In the genomic region with DNA sequence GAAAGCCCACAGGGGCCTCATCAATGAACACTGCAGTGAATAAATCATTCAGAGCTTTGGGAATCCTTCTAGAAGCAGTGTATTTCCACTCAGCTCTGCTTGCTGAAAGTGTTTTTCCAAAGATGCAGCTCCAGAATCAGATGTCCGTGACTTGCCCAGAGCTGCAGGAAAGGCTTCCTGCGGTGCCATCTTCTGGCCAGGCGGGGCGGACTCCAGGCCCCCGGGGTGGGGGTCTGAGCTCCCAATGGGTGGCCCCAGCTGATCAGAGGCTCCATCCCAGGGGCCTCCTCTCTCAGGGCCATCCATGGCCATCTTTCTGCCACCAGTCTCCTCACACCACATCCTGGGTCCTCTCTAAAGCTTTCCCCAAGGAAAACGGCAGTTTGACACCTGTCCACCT, we compare ENCODE assay signal across 17 cellular contexts.
DNase-seq lines count a peak whose midpoint lies in the region; ATAC-seq, FAIRE-seq and TF ChIP-seq lines count a peak whose summit lies in the region.
"Had no signal": no experiment of that assay in that cellular context is flagged by ENCODE, and none has a peak within 500 bp of the region (broad histone marks: within the 10 kb centered on the region; RNA-seq: fewer than 3 reads in every experiment).

No MANE protein-coding gene starts in this region.

- intact Hi-C loops in HCT116 (cut with micrococcal nuclease), result no loop called here
- intact Hi-C loops in aorta (cut with DNase I), result loop anchor here in 1 of 2 donors (10.0 kb wide), 1 partner anchor 103 kb away; no protein-coding TSS in a partner anchor

- H3K27ac ChIP-seq in HCT116 (ENCODE audit: low read depth, low read length) (no peak overlapping the region), astrocyte (ENCODE audit: low read depth, low read length) (no peak overlapping the region), aorta (ENCODE audit: low read depth in 1 of 2, low read length in 2 of 2) (no peak overlapping the region)
- H3K27ac ChIP-seq: BLaER1, HL-60, KMS-11, SK-N-MC had no signal

- no peak overlapping the region for H3K9ac ChIP-seq in HCT116 (ENCODE audit: low read length)
- no peak overlapping the region for H3K9ac ChIP-seq in astrocyte (ENCODE audit: low read length)
- H3K9ac ChIP-seq: BLaER1, KMS-11 had no signal

- no peak for FAIRE-seq in astrocyte (lab: Jason Lieb, UNC)

- H3K79me2 ChIP-seq in HCT116 (ENCODE audit: insufficient read depth, low read length) (no peaks in the 10 kb centered on the region), astrocyte (ENCODE audit: insufficient read depth, low read length) (no peaks in the 10 kb centered on the region)

- H3K9me3 ChIP-seq in BE2C (no peaks in the 10 kb centered on the region), HCT116 (ENCODE audit: control insufficient read depth in 1 of 2, insufficient read depth in 1 of 2, low read depth in 1 of 2, low read length in 2 of 2) (no peaks in the 10 kb centered on the region), astrocyte (ENCODE audit: insufficient read depth, low read depth, low read length) (no peaks in the 10 kb centered on the region), aorta (ENCODE audit: control insufficient read depth, low read length) (no peaks in the 10 kb centered on the region)
- H3K9me3 ChIP-seq: BLaER1 had no signal

- peaks cover 4% of the 10 kb centered on the region for H3K36me3 Mint-ChIP-seq in astrocyte (ENCODE audit: low read depth, unreplicated experiment)
- H3K36me3 Mint-ChIP-seq in T-helper 2 cell treated with Interferon-gamma antibody and Interleukin-4, amounts not matched to agents 5 μg/mL and 100 μg/mL, for 36 hours (ENCODE audit: low read depth), result no peaks in the 10 kb centered on the region
- H3K36me3 Mint-ChIP-seq: CD8-positive, alpha-beta memory T cell had no signal

- no peaks in the 10 kb centered on the region for H3K27me3 ChIP-seq in BE2C
- H3K27me3 ChIP-seq in HCT116 (ENCODE audit: insufficient read depth, low read length), result no peaks in the 10 kb centered on the region
- no peaks in the 10 kb centered on the region for H3K27me3 ChIP-seq in astrocyte (ENCODE audit: insufficient read depth, low read length)
- no peaks in the 10 kb centered on the region for H3K27me3 ChIP-seq in aorta (ENCODE audit: control insufficient read depth in 1 of 2, insufficient read depth in 2 of 2, low read length in 1 of 2)
- H3K27me3 ChIP-seq: BLaER1 had no signal

- peak overlapping the region; percentile 47 for H3K27ac Mint-ChIP-seq in astrocyte (ENCODE audit: unreplicated experiment)
- no peak overlapping the region for H3K27ac Mint-ChIP-seq in T-helper 2 cell treated with Interferon-gamma antibody and Interleukin-4, amounts not matched to agents 5 μg/mL and 100 μg/mL, for 36 hours
- H3K27ac Mint-ChIP-seq: CD8-positive, alpha-beta memory T cell had no signal

- ATAC-seq in HCT116 (no peak), aorta (ENCODE audit: low FRiP score) (no peak)

- CTCF ChIA-PET in HCT116 (lab: Charles Lee), result interaction anchor here (0.6 to 1.5 kb wide), 2 partner anchors 105 kb away, joined by 3 read pairs; no protein-coding TSS in a partner anchor

- H3K4me1 Mint-ChIP-seq in astrocyte (ENCODE audit: low read depth, unreplicated experiment), result no peaks in the 10 kb centered on the region
- no peaks in the 10 kb centered on the region for H3K4me1 Mint-ChIP-seq in T-helper 2 cell treated with Interferon-gamma antibody and Interleukin-4, amounts not matched to agents 5 μg/mL and 100 μg/mL, for 36 hours (ENCODE audit: low read depth)
- H3K4me1 Mint-ChIP-seq: CD8-positive, alpha-beta memory T cell had no signal

- no peak for DNase-seq in BE2C
- no peak for DNase-seq in HCT116 (ENCODE audit: low read depth, low spot score)
- no peak for DNase-seq in astrocyte (ENCODE audit: low read depth)
- peak; percentile 10 to 46 for DNase-seq in lung microvascular endothelial cell (ENCODE audit: low read depth in 2 of 2)
- DNase-seq in LoVo (ENCODE audit: low spot score), result no peak
- DNase-seq in aorta, result no peak
- no peak for DNase-seq in T-helper 2 cell treated with Interferon-gamma antibody and Interleukin-4, amounts not matched to agents 5 μg/mL and 100 μg/mL, for 36 hours (ENCODE audit: low spot score)
- DNase-seq: CD8-positive, alpha-beta memory T cell; EL; HCEC 1CT; NCI-H1436; NCI-H2029 treated with DMSO at 0.1 percent for 48 hours; NCI-H226 had no signal

- peaks cover 2% of the 10 kb centered on the region for H3K9me3 Mint-ChIP-seq in astrocyte (ENCODE audit: unreplicated experiment)
- H3K9me3 Mint-ChIP-seq in T-helper 2 cell treated with Interferon-gamma antibody and Interleukin-4, amounts not matched to agents 5 μg/mL and 100 μg/mL, for 36 hours, result no peaks in the 10 kb centered on the region

- RAD21 ChIA-PET in HCT116 (lab: Charles Lee; ENCODE audit: low non-redundant PET in 1 of 2, low total read pairs in 2 of 2, uncharacterized antibody in 2 of 2, unreplicated experiment in 2 of 2), result interaction anchor here in 1 of 2 experiments (0.6 kb wide), 1 partner anchor 78 kb away, joined by 3 read pairs; no protein-coding TSS in a partner anchor

- no TSS peak for BruUV-seq in HCT116 (replicated peaks; lab: Mats Ljungman, UMichigan)

- H3K36me3 ChIP-seq in BE2C, result no peaks in the 10 kb centered on the region
- H3K36me3 ChIP-seq in HCT116 (ENCODE audit: control insufficient read depth in 1 of 2, insufficient read depth in 2 of 2, low read length in 2 of 2), result no peaks in the 10 kb centered on the region
- no peaks in the 10 kb centered on the region for H3K36me3 ChIP-seq in astrocyte (ENCODE audit: insufficient read depth, low read length)
- no peaks in the 10 kb centered on the region for H3K36me3 ChIP-seq in aorta (ENCODE audit: control insufficient read depth in 1 of 2, insufficient read depth in 2 of 2, low read length in 1 of 2)
- H3K36me3 ChIP-seq: BLaER1 had no signal

- H3K9me2 ChIP-seq in HCT116 (ENCODE audit: insufficient read depth), result no peaks in the 10 kb centered on the region

- POLR2A ChIA-PET in HCT116 (lab: Charles Lee), result no interaction called here

- H3K4me3 Mint-ChIP-seq in astrocyte (ENCODE audit: unreplicated experiment), result no peak overlapping the region
- no peak overlapping the region for H3K4me3 Mint-ChIP-seq in T-helper 2 cell treated with Interferon-gamma antibody and Interleukin-4, amounts not matched to agents 5 μg/mL and 100 μg/mL, for 36 hours
- H3K4me3 Mint-ChIP-seq: CD8-positive, alpha-beta memory T cell had no signal

- H3K4me2 ChIP-seq in HCT116 (ENCODE audit: low read length), result no peak overlapping the region
- H3K4me2 ChIP-seq in astrocyte (ENCODE audit: low read length), result no peak overlapping the region
- H3K4me2 ChIP-seq: BLaER1, KMS-11 had no signal

- H2AFZ ChIP-seq in HCT116 (ENCODE audit: low read depth, low read length, poor library complexity, severe bottlenecking) (no peak overlapping the region), astrocyte (ENCODE audit: low read depth, low read length) (no peak overlapping the region)

- no peak overlapping the region for H3K4me3 ChIP-seq in BE2C (ENCODE audit: low read depth, low read length)
- no peak overlapping the region for H3K4me3 ChIP-seq in HCT116 (replicated peaks in 1 of 2; ENCODE audit: low read depth in 1 of 2, low read length in 2 of 2)
- H3K4me3 ChIP-seq in astrocyte (ENCODE audit: insufficient read depth, low read depth, low read length), result no peak overlapping the region
- H3K4me3 ChIP-seq in aorta (ENCODE audit: low read length in 2 of 2), result no peak overlapping the region
- H3K4me3 ChIP-seq: BLaER1, SK-N-MC had no signal

- 75% methylated on average over 6 of the region's 6 CpGs for WGBS in aorta, 2 donors

- peaks cover 2% of the 10 kb centered on the region for H3K27me3 Mint-ChIP-seq in astrocyte (ENCODE audit: low read depth, unreplicated experiment)
- no peaks in the 10 kb centered on the region for H3K27me3 Mint-ChIP-seq in T-helper 2 cell treated with Interferon-gamma antibody and Interleukin-4, amounts not matched to agents 5 μg/mL and 100 μg/mL, for 36 hours (ENCODE audit: low read depth)

- peak; percentile 27 for TF ChIP-seq CTCF in BE2C (IDR thresholded peaks at IDR 0.05; ENCODE audit: low read depth, low read length)
- TF ChIP-seq CTCF in HCT116 (IDR thresholded peaks at IDR 0.05 in 2 of 3, conservative IDR thresholded peaks at IDR 0.05 in 1 of 3; ENCODE audit: borderline replicate concordance in 1 of 3, insufficient read depth in 1 of 3, low read depth in 2 of 3, low read length in 2 of 3), result peak in 1 of 3 experiments; percentile 5; a peak in 1 of 6 replicates
- TF ChIP-seq CTCF in astrocyte (IDR thresholded peaks at IDR 0.05; ENCODE audit: insufficient read depth, low read depth, low read length), result no peak

- H4K20me1 ChIP-seq in HCT116 (ENCODE audit: insufficient read depth) (no peaks in the 10 kb centered on the region), astrocyte (ENCODE audit: insufficient read depth, low read length) (no peaks in the 10 kb centered on the region)
- H4K20me1 ChIP-seq: BLaER1 had no signal

- H3K4me1 ChIP-seq in BE2C, result no peaks in the 10 kb centered on the region
- H3K4me1 ChIP-seq in HCT116 (ENCODE audit: control insufficient read depth in 1 of 2, insufficient read depth in 2 of 2, low read length in 2 of 2), result no peaks in the 10 kb centered on the region
- no peaks in the 10 kb centered on the region for H3K4me1 ChIP-seq in astrocyte (ENCODE audit: insufficient read depth, low read length)
- H3K4me1 ChIP-seq in aorta (ENCODE audit: control insufficient read depth in 1 of 2, insufficient read depth in 2 of 2, low read length in 2 of 2), result no peaks in the 10 kb centered on the region
- H3K4me1 ChIP-seq: BLaER1 had no signal

- TF ChIP-seq RAD21 in HCT116 (IDR thresholded peaks at IDR 0.05; ENCODE audit: low read depth), result 0 out of 2 replicates have a peak, but pooled peaks have one; percentile 21

- no peak for TF ChIP-seq POLR2A in HCT116 (IDR thresholded peaks at IDR 0.05; ENCODE audit: borderline replicate concordance, extremely low read depth, insufficient read depth, insufficient read length)

TF ChIP-seq in HCT116, 20 proteins besides CTCF, POLR2A, EP300 and RAD21 (continues in another document):
- TF ChIP-seq FOSL1 (IDR thresholded peaks at IDR 0.05; ENCODE audit: low read depth), result no peak
- TF ChIP-seq POLR2AphosphoS5 (IDR thresholded peaks at IDR 0.05; ENCODE audit: low read depth, low read length), result no peak
- TF ChIP-seq ZNF274 (IDR thresholded peaks at IDR 0.05; ENCODE audit: low read depth, low read length), result no peak
- no peak for TF ChIP-seq SIN3A (IDR thresholded peaks at IDR 0.05; ENCODE audit: low read depth)
- TF ChIP-seq EZH2 (IDR thresholded peaks at IDR 0.05), result no peak
- TF ChIP-seq EZH2phosphoT487 (IDR thresholded peaks at IDR 0.05; ENCODE audit: borderline replicate concordance), result no peak
- TF ChIP-seq TCF7L2 (IDR thresholded peaks at IDR 0.05; ENCODE audit: borderline replicate concordance, extremely low read depth, insufficient read depth, insufficient read length), result no peak
- TF ChIP-seq YY1 (IDR thresholded peaks at IDR 0.05; ENCODE audit: extremely low read depth, insufficient replicate concordance, low read depth, low read length), result no peak
- TF ChIP-seq MAX (IDR thresholded peaks at IDR 0.05), result no peak
- TF ChIP-seq SRF (IDR thresholded peaks at IDR 0.05; ENCODE audit: low read depth), result no peak

Comparison
In these comparisons a context has a peak if more than half of its experiments do, and no peak if none do; other contexts are left out.
1. DNase-seq: peak in lung microvascular endothelial cell (2 of 2); none in BE2C (single experiment), HCT116 (single experiment), astrocyte (single experiment), LoVo (single experiment), aorta (0 of 2) and T-helper 2 cell treated with Interferon-gamma antibody and Interleukin-4, amounts not matched to agents 5 μg/mL and 100 μg/mL, for 36 hours (single experiment).